In genomic region chr6:63598001-63598250, GRCh38 we compare ENCODE assay signal across 8 cellular contexts. TPM values are rescaled to one million over a fixed set of nuclear protein-coding genes. Genes with fewer than 3 reads are reported as not detected.
DNase-seq lines count a peak whose midpoint lies in the region; ATAC-seq and TF ChIP-seq lines count a peak whose summit lies in the region.

No MANE protein-coding gene starts in this region.

- no peak for TF ChIP-seq CTCF in body of pancreas (IDR thresholded peaks at IDR 0.05)

- no peaks in the 10 kb centered on the region for H3K9me3 ChIP-seq in body of pancreas

- H3K56ac ChIP-seq in mesendoderm (ENCODE audit: low read length), result peak overlapping the region; percentile 26

- peak overlapping the region; percentile 94 for H3K4me2 ChIP-seq in mesendoderm (ENCODE audit: low read length)

- H4K5ac ChIP-seq in mesendoderm (ENCODE audit: low read length), result no peak overlapping the region

- no peak overlapping the region for H2BK5ac ChIP-seq in mesendoderm (ENCODE audit: low read length)

- no peaks in the 10 kb centered on the region for H3K79me2 ChIP-seq in mesendoderm (ENCODE audit: control insufficient read depth, insufficient read depth, low read length)

- H3K27me3 ChIP-seq in body of pancreas, result no peaks in the 10 kb centered on the region
- H3K27me3 ChIP-seq in mesendoderm (ENCODE audit: insufficient read depth, low read length, poor library complexity), result no peaks in the 10 kb centered on the region

- H3K4me1 ChIP-seq in body of pancreas (peaks cover 4% of the 10 kb centered on the region), mesendoderm (ENCODE audit: control insufficient read depth, low read depth, low read length) (no peaks in the 10 kb centered on the region)

- whole genome bisulfite sequencing in body of pancreas, 2 donors, result 3 to 7% methylated on average over 4 of the region's 4 CpGs
- no CpG with 5 or more reads among the region's 4 CpGs for WGBS in mesendoderm (ENCODE audit: extremely low coverage, insufficient coverage, low lambda C conversion rate)

- H3K18ac ChIP-seq in mesendoderm (ENCODE audit: low read length), result no peak overlapping the region

- peak; percentile 45 for ATAC-seq in Right ventricle myocardium superior (ENCODE audit: poor library complexity)
- peak; percentile 8 for ATAC-seq in HG03521 (IDR thresholded peaks at IDR 0.05; ENCODE audit: unreplicated experiment)
- peak; percentile 31 for ATAC-seq in body of pancreas

- TF ChIP-seq POLR2A in body of pancreas (IDR thresholded peaks at IDR 0.05), result no peak

- no peak overlapping the region for H2BK15ac ChIP-seq in mesendoderm (replicated peaks; ENCODE audit: low read depth)

- H3K79me1 ChIP-seq in mesendoderm (ENCODE audit: low read length), result no peaks in the 10 kb centered on the region

- intact Hi-C loops in Right ventricle myocardium superior (cut with DNase I), result loop anchor here (5.0 kb wide), 1 partner anchor 164 kb away; no protein-coding TSS in a partner anchor
- intact Hi-C loops in cardiac septum (cut with DNase I), result loop anchor here (2.0 kb wide), 1 partner anchor 165 kb away; no protein-coding TSS in a partner anchor
- intact Hi-C loops in body of pancreas (cut with DNase I), result loop anchor here (10.0 kb wide), 1 partner anchor 253 kb away; no protein-coding TSS in a partner anchor

- H3K36me3 ChIP-seq in body of pancreas (replicated peaks in 1 of 2; ENCODE audit: insufficient read depth in 1 of 2, low read depth in 2 of 2), result no peaks in the 10 kb centered on the region
- H3K36me3 ChIP-seq in mesendoderm (ENCODE audit: control insufficient read depth, insufficient read depth, low read length), result no peaks in the 10 kb centered on the region

- no peak overlapping the region for H2AK5ac ChIP-seq in mesendoderm (ENCODE audit: low read length)

- no peak overlapping the region for H3K23ac ChIP-seq in mesendoderm (ENCODE audit: low read length)

- H3K4me3 ChIP-seq in body of pancreas (peak overlapping the region; percentile 38 to 40), mesendoderm (ENCODE audit: low read length) (no peak overlapping the region)

- no peak overlapping the region for H4K8ac ChIP-seq in mesendoderm (ENCODE audit: low read depth, low read length)

- peak overlapping the region; percentile 5 for H3K9ac ChIP-seq in mesendoderm (ENCODE audit: low read length)

- no peak for DNase-seq in Right ventricle myocardium superior
- no peak for DNase-seq in cardiac septum (ENCODE audit: low spot score)
- no peak for DNase-seq in body of pancreas
- DNase-seq in mesendoderm, result peak; percentile 67
- DNase-seq in NCI-H526 treated with DMSO at 0.1 percent for 48 hours (lab: John Stamatoyannopoulos, UW), result no peak
- DNase-seq in NCI-H1092 treated with DMSO at 0.1 percent for 48 hours (lab: John Stamatoyannopoulos, UW), result no peak
- no peak for DNase-seq in NK-92 treated with Interleukin-12 subunit alpha and Interleukin-12 subunit beta, amount 100 ng/mL, for 24 hours (lab: John Stamatoyannopoulos, UW)

- peak overlapping the region in 3 of 4 donors; percentile 54 to 63 (median 55) for H3K27ac ChIP-seq in body of pancreas
- H3K27ac ChIP-seq in mesendoderm (ENCODE audit: low read depth, low read length), result no peak overlapping the region

- H2BK120ac ChIP-seq in mesendoderm (ENCODE audit: low read depth, low read length), result no peak overlapping the region

- no peak overlapping the region for H3K4ac ChIP-seq in mesendoderm (ENCODE audit: low read depth, low read length)

RNA-seq across cellular contexts. Expression of gene PTP4A1, which starts 25.6 kb away (rescaled TPM):
- total RNA-seq in Right ventricle myocardium superior, result 33.7 TPM
- total RNA-seq in cardiac septum, result 42.6 TPM
- total RNA-seq in body of pancreas, result 10 to 100 TPM; 11.5 to 26.7 TPM
- polyA plus RNA-seq in mesendoderm (2013, experiment 1 of 2), result 62.5 TPM
- polyA plus RNA-seq in mesendoderm (2013, experiment 2 of 2), result 62.7 TPM

RNA-seq across cellular contexts. Expression of gene PHF3, which starts 37.7 kb away (rescaled TPM):
- total RNA-seq in Right ventricle myocardium superior (34.2 TPM), cardiac septum (38.8 TPM), body of pancreas (10 to 100 TPM; 40.9 to 55.0 TPM)
- 33.4 TPM for polyA plus RNA-seq in mesendoderm (2013, experiment 1 of 2)
- polyA plus RNA-seq in mesendoderm (2013, experiment 2 of 2), result 34.1 TPM
